8 cellular contexts compared by ENCODE assay signal in the genomic region with DNA sequence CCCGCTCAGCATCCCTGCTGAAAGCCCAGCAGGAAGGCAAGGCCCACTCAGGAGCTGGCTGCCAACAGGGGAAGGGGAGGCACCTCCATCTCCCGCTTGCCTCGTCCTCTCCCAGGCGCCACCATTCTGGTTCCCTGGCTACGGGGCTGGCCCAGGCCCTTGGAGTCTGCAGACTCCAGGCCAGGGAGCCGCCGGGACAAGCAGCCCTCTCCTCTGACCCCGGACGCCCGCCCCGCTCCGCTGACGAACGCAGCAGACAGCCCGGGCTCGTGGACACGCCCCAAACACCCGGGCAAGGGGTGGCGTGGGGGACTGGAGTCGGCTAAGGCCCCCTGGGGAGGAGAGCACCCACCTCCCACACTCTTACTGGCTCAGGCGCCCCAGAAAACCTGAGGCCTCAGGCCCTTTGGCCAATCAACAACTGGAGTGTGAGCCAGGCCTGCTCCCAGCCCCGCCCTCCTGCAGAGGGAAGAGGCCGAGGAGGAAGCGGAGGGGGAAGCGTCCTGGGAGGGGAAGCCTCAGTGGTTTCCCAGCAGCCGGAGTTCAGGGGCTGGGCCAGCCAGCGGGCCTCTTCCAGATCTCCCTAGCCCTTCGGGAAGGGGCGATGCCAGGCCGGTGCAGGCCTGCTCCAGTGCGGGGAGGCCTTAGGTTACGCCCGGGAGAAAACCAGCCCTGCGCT. TPM values are rescaled to one million over a fixed set of nuclear protein-coding genes. Genes with fewer than 3 reads are reported as not detected.
DNase-seq lines count a peak whose midpoint lies in the region; ATAC-seq, FAIRE-seq and TF ChIP-seq lines count a peak whose summit lies in the region.

No MANE protein-coding gene starts in this region.

- intact Hi-C loops in left cardiac atrium (cut with DNase I) = no loop called here
- intact Hi-C loops in pancreas (cut with DNase I) = no loop called here

- peak overlapping the region; percentile 93 for H3K4me2 ChIP-seq in astrocyte (ENCODE audit: low read length)

- H3K4me3 ChIP-seq in SJCRH30 (peak overlapping the region; percentile 38), astrocyte (ENCODE audit: insufficient read depth, low read depth, low read length) (peak overlapping the region; percentile 47), pancreas (peak overlapping the region in 2 of 4 donors; percentile 13 to 38)

- H3K27me3 ChIP-seq in SJCRH30 (no peaks in the 10 kb centered on the region), astrocyte (ENCODE audit: insufficient read depth, low read length) (no peaks in the 10 kb centered on the region), pancreas (no peaks in the 10 kb centered on the region)

- DNase-seq in DMS153 (lab: John Stamatoyannopoulos, UW) = peak; percentile 86
- DNase-seq in HT1080 (ENCODE audit: low read depth) = peak; percentile 97
- peak; percentile 94 to 96 for DNase-seq in SJCRH30
- DNase-seq in astrocyte (ENCODE audit: low read depth) = peak; percentile 96
- DNase-seq in left cardiac atrium = peak; percentile 95
- peak; percentile 87 to 93 (median 90) for DNase-seq in pancreas
- DNase-seq in NCI-H446 treated with DMSO at 0.1 percent for 48 hours (lab: John Stamatoyannopoulos, UW) = no peak

- ATAC-seq in left cardiac atrium (peak; percentile 18 to 33), pancreas (peak in 3 of 4 donors; percentile 13 to 31 (median 27)), GM19395 (IDR thresholded peaks at IDR 0.05; ENCODE audit: unreplicated experiment) (no peak)

- peaks cover 13% of the 10 kb centered on the region for H3K4me1 ChIP-seq in SJCRH30
- peaks cover 57% of the 10 kb centered on the region for H3K4me1 ChIP-seq in astrocyte (ENCODE audit: insufficient read depth, low read length)
- H3K4me1 ChIP-seq in pancreas = peaks cover 39 to 50% (median 48%) of the 10 kb centered on the region in 3 donors

- H3K36me3 ChIP-seq in SJCRH30 (no peaks in the 10 kb centered on the region), astrocyte (ENCODE audit: insufficient read depth, low read length) (no peaks in the 10 kb centered on the region), pancreas (no peaks in the 10 kb centered on the region)

- H3K4me3 Mint-ChIP-seq in astrocyte (ENCODE audit: unreplicated experiment) = peak overlapping the region; percentile 88

- H3K9me3 Mint-ChIP-seq in astrocyte (ENCODE audit: unreplicated experiment) = no peaks in the 10 kb centered on the region

- H3K27ac Mint-ChIP-seq in astrocyte (ENCODE audit: unreplicated experiment) = peak overlapping the region; percentile 78

- peak overlapping the region; percentile 11 for H2AFZ ChIP-seq in astrocyte (ENCODE audit: low read depth, low read length)

- no peak overlapping the region for H3K27ac ChIP-seq in SJCRH30
- H3K27ac ChIP-seq in astrocyte (ENCODE audit: low read depth, low read length) = peak overlapping the region; percentile 78
- peak overlapping the region; percentile 88 to 99 (median 98) for H3K27ac ChIP-seq in pancreas

- FAIRE-seq in astrocyte (lab: Jason Lieb, UNC) (no peak), pancreas (lab: Jason Lieb, UNC) (peak; percentile 81)

- peaks cover 62% of the 10 kb centered on the region for H3K79me2 ChIP-seq in astrocyte (ENCODE audit: insufficient read depth, low read length)

- H3K4me1 Mint-ChIP-seq in astrocyte (ENCODE audit: low read depth, unreplicated experiment) = peaks cover 35% of the 10 kb centered on the region

- no peaks in the 10 kb centered on the region for H3K27me3 Mint-ChIP-seq in astrocyte (ENCODE audit: low read depth, unreplicated experiment)

- H3K36me3 Mint-ChIP-seq in astrocyte (ENCODE audit: low read depth, unreplicated experiment) = no peaks in the 10 kb centered on the region

- WGBS in pancreas, 2 donors = 7 to 14% methylated on average over 33 to 34 of the region's 34 CpGs

- no peak for TF ChIP-seq CTCF in astrocyte (IDR thresholded peaks at IDR 0.05; ENCODE audit: insufficient read depth, low read depth, low read length)
- no peak for TF ChIP-seq CTCF in pancreas (IDR thresholded peaks at IDR 0.05)

- H3K9me3 ChIP-seq in SJCRH30 (replicated peaks) (no peaks in the 10 kb centered on the region), astrocyte (ENCODE audit: insufficient read depth, low read depth, low read length) (no peaks in the 10 kb centered on the region), pancreas (no peaks in the 10 kb centered on the region)

- H4K20me1 ChIP-seq in astrocyte (ENCODE audit: insufficient read depth, low read length) = peaks cover 34% of the 10 kb centered on the region

- peak overlapping the region; percentile 77 for H3K9ac ChIP-seq in astrocyte (ENCODE audit: low read length)

RNA-seq across cellular contexts. Expression of gene MNT, which starts 4.2 kb away (rescaled TPM):
- 4.3 and 8.2 TPM in 2 replicates for total RNA-seq in HT1080 (2014; rRNA removed; shearing (Covaris generic))
- polyA plus RNA-seq in HT1080 (2015; cell fraction: cytosol; rRNA removed) = 11.1 and 12.6 TPM in 2 replicates
- polyA plus RNA-seq in HT1080 (2015; cell fraction: nucleus; rRNA removed) = 24.1 and 29.1 TPM in 2 replicates
- 8.7 and 10.1 TPM in 2 replicates for total RNA-seq in SJCRH30 (2014; rRNA removed; shearing (Covaris generic))
- total RNA-seq in astrocyte (22.5 and 29.1 TPM in 2 replicates), left cardiac atrium (10 to 100 TPM; 11.2 to 12.7 TPM), pancreas (10 to 100 TPM in 4 of 6 donors, 1 to 10 TPM in 2; 8.7 to 15.8 (median 10.3) TPM)
- 10 to 100 TPM in 1 of 2 donors, 1 to 10 TPM in 1; 9.6 to 15.3 TPM for polyA plus RNA-seq in pancreas

RNA-seq across cellular contexts. Expression of gene SGSM2, which starts 59.4 kb away (rescaled TPM):
- total RNA-seq in HT1080 (2014; rRNA removed; shearing (Covaris generic)) = 35.8 and 39.4 TPM in 2 replicates
- polyA plus RNA-seq in HT1080 (2015; cell fraction: cytosol; rRNA removed) = 15.1 and 15.6 TPM in 2 replicates
- polyA plus RNA-seq in HT1080 (2015; cell fraction: nucleus; rRNA removed) = 171 and 177 TPM in 2 replicates
- 10.6 and 12.0 TPM in 2 replicates for total RNA-seq in SJCRH30 (2014; rRNA removed; shearing (Covaris generic))
- total RNA-seq in astrocyte (51.8 and 62.1 TPM in 2 replicates), left cardiac atrium (10 to 100 TPM; 30.7 to 35.5 TPM), pancreas (10 to 100 TPM; 17.6 to 34.6 (median 24.5) TPM)
- polyA plus RNA-seq in pancreas = 100 to 1,000 TPM; 152 to 153 TPM
